8 cellular contexts compared by ENCODE assay signal in the genomic region with DNA sequence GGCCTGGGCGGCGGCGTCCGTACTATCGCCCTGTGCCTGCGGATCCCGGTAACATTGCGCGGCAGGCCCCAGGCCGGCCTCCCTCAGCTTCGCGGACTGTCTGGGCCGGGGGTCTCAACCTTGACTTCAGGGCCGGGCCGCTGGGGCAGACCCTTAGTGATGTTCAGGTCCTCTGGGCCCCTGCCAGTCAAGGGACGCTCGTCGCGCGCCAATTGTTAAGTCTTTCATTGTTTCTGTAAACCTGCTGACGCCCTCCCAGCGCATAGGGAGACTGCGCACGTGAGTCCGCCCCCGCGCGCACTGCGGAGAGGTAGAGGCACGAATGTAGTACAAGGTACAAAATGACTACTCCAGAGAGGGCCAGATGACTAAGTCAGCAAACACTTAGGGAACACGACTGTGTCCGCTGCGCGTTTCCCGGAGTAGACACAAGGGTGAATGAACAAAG. TPM values are rescaled to one million over a fixed set of nuclear protein-coding genes. Genes with fewer than 3 reads are reported as not detected.
DNase-seq lines count a peak whose midpoint lies in the region; ATAC-seq and TF ChIP-seq lines count a peak whose summit lies in the region.

No MANE protein-coding gene starts in this region.

- TF ChIP-seq CTCF in hepatocyte (IDR thresholded peaks at IDR 0.05; ENCODE audit: poor library complexity) = no peak
- TF ChIP-seq CTCF in sigmoid colon (IDR thresholded peaks at IDR 0.05) = no peak

- H3K9me3 ChIP-seq in hepatocyte (ENCODE audit: low read depth) (no peaks in the 10 kb centered on the region), sigmoid colon (no peaks in the 10 kb centered on the region)

- H3K36me3 ChIP-seq in hepatocyte (replicated peaks; ENCODE audit: insufficient read depth, low read depth) = no peaks in the 10 kb centered on the region
- no peaks in the 10 kb centered on the region for H3K36me3 ChIP-seq in sigmoid colon

- H3K27ac ChIP-seq in hepatocyte (peak overlapping the region; percentile 96), sigmoid colon (peak overlapping the region; percentile 88 to 93 (median 91))

- peak overlapping the region; percentile 74 for H3K4me3 ChIP-seq in hepatocyte
- H3K4me3 ChIP-seq in sigmoid colon = peak overlapping the region; percentile 44 to 77 (median 63)

- WGBS in hepatocyte (ENCODE audit: low lambda C conversion rate, missing lambda C conversion rate) = 36% methylated on average over 35 of the region's 35 CpGs
- WGBS in sigmoid colon, 2 donors = 2 to 15% methylated on average over 35 of the region's 35 CpGs

- no peaks in the 10 kb centered on the region for H3K9me2 ChIP-seq in hepatocyte (replicated peaks; ENCODE audit: insufficient read depth)

- H3K4me2 ChIP-seq in hepatocyte = peak overlapping the region; percentile 92

- no peak for TF ChIP-seq EP300 in sigmoid colon (IDR thresholded peaks at IDR 0.05)

- ATAC-seq in Right ventricle myocardium inferior (peak; percentile 12), HG03159 (IDR thresholded peaks at IDR 0.05; ENCODE audit: unreplicated experiment) (peak; percentile 6)

- H3K27me3 ChIP-seq in hepatocyte (no peaks in the 10 kb centered on the region), sigmoid colon (no peaks in the 10 kb centered on the region)

- H3K4me1 ChIP-seq in hepatocyte (ENCODE audit: insufficient read depth) = peaks cover 13% of the 10 kb centered on the region
- H3K4me1 ChIP-seq in sigmoid colon = peaks cover 0 to 45% (median 26%) of the 10 kb centered on the region in 4 donors

- intact Hi-C loops in Right ventricle myocardium inferior (cut with DNase I) (loop anchor here (2.0 kb wide), 1 partner anchor 39 kb away; a partner anchor contains a TSS), cardiac septum (cut with DNase I) (loop anchor here (2.0 kb wide), 2 partner anchors 39 to 75 kb away; a partner anchor contains a TSS), sigmoid colon (cut with DNase I) (loop anchor here (1.0 to 5.0 kb wide), 3 partner anchors 12 to 478 kb away; a partner anchor contains a TSS)

- peaks cover 36% of the 10 kb centered on the region for H3K79me2 ChIP-seq in hepatocyte

- DNase-seq in Right ventricle myocardium inferior (ENCODE audit: missing footprints) (peak; percentile 78), cardiac septum (ENCODE audit: low spot score) (no peak), RPMI7951 (ENCODE audit: low read depth) (peak; percentile 39), amniotic epithelial cell (ENCODE audit: low read depth) (peak; percentile 34), hepatocyte (ENCODE audit: low spot score) (peak; percentile 78), sigmoid colon (peak; percentile 82), NAMALWA (ENCODE audit: low spot score) (no peak)

- no peak for TF ChIP-seq POLR2A in sigmoid colon (IDR thresholded peaks at IDR 0.05)

- peaks cover 3% of the 10 kb centered on the region for H4K20me1 ChIP-seq in hepatocyte (ENCODE audit: insufficient read depth, poor library complexity, severe bottlenecking)

- peak overlapping the region; percentile 100 for H2AFZ ChIP-seq in hepatocyte

RNA-seq across cellular contexts. Expression of a gene that starts 0.5 kb away (rescaled TPM):
- total RNA-seq in Right ventricle myocardium inferior = 58.9 TPM
- total RNA-seq in cardiac septum = 39.6 TPM
- total RNA-seq in RPMI7951 (2014; rRNA removed; shearing (Covaris generic)) = 22.2 and 26.3 TPM in 2 replicates
- 25.9 and 32.9 TPM in 2 replicates for total RNA-seq in hepatocyte
- polyA plus RNA-seq in hepatocyte = 46.4 and 53.2 TPM in 2 replicates
- 10 to 100 TPM; 26.7 to 39.3 (median 34.4) TPM for total RNA-seq in sigmoid colon
- 10 to 100 TPM; 27.0 to 49.0 (median 33.5) TPM for polyA plus RNA-seq in sigmoid colon

RNA-seq across cellular contexts. Expression of a gene that starts 38.4 kb away (rescaled TPM):
- total RNA-seq in Right ventricle myocardium inferior = 2.2 TPM
- 1.0 TPM for total RNA-seq in cardiac septum
- total RNA-seq in RPMI7951 (2014; rRNA removed; shearing (Covaris generic)) = not detected in 2 replicates
- total RNA-seq in hepatocyte = 0.50 and 0.76 TPM in 2 replicates
- 0.30 TPM in 1 of 2 replicates, not detected in the other for polyA plus RNA-seq in hepatocyte
- total RNA-seq in sigmoid colon = under 1 TPM in 3 of 4 donors, not detected in 1; 0.36 to 0.54 (median 0.49) TPM
- polyA plus RNA-seq in sigmoid colon = under 1 TPM in 1 of 3 donors, not detected in 2; 0.17 TPM

RNA-seq across cellular contexts. Expression of a gene that starts 59.7 kb away (rescaled TPM):
- 39.6 TPM for total RNA-seq in Right ventricle myocardium inferior
- total RNA-seq in cardiac septum = 77.0 TPM
- 4.6 and 5.2 TPM in 2 replicates for total RNA-seq in RPMI7951 (2014; rRNA removed; shearing (Covaris generic))
- total RNA-seq in hepatocyte = 12.1 and 17.5 TPM in 2 replicates
- polyA plus RNA-seq in hepatocyte = 13.8 and 14.1 TPM in 2 replicates
- 1 to 10 TPM; 2.8 to 8.3 (median 6.4) TPM for total RNA-seq in sigmoid colon
- 10 to 100 TPM in 2 of 3 donors, 1 to 10 TPM in 1; 8.4 to 29.0 (median 12.3) TPM for polyA plus RNA-seq in sigmoid colon

Comparison
In these comparisons a context has a peak if more than half of its experiments do, and no peak if none do; other contexts are left out.
1. DNase-seq: peak in Right ventricle myocardium inferior (single experiment), RPMI7951 (single experiment), amniotic epithelial cell (single experiment), hepatocyte (single experiment) and sigmoid colon (single experiment); none in cardiac septum (single experiment) and NAMALWA (single experiment).